In genomic region chr3:142963266-142964149, GRCh38 we compare ENCODE assay signal across 1 cellular context.
TF ChIP-seq lines count a peak whose summit lies in the region.

A gene with protein sequence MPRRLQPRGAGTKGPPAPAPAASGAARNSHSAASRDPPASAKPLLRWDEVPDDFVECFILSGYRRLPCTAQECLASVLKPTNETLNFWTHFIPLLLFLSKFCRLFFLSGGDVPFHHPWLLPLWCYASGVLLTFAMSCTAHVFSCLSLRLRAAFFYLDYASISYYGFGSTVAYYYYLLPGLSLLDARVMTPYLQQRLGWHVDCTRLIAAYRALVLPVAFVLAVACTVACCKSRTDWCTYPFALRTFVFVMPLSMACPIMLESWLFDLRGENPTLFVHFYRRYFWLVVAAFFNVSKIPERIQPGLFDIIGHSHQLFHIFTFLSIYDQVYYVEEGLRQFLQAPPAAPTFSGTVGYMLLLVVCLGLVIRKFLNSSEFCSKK (minus strand): TSS chr3:142963674. CDS start chr3:142963336, 338 bp downstream.

TF ChIP-seq in HepG2, 621 proteins besides CTCF, POLR2A, EP300 and RAD21 (continued from another document and continues in another):
- TF ChIP-seq, protein P1, sequence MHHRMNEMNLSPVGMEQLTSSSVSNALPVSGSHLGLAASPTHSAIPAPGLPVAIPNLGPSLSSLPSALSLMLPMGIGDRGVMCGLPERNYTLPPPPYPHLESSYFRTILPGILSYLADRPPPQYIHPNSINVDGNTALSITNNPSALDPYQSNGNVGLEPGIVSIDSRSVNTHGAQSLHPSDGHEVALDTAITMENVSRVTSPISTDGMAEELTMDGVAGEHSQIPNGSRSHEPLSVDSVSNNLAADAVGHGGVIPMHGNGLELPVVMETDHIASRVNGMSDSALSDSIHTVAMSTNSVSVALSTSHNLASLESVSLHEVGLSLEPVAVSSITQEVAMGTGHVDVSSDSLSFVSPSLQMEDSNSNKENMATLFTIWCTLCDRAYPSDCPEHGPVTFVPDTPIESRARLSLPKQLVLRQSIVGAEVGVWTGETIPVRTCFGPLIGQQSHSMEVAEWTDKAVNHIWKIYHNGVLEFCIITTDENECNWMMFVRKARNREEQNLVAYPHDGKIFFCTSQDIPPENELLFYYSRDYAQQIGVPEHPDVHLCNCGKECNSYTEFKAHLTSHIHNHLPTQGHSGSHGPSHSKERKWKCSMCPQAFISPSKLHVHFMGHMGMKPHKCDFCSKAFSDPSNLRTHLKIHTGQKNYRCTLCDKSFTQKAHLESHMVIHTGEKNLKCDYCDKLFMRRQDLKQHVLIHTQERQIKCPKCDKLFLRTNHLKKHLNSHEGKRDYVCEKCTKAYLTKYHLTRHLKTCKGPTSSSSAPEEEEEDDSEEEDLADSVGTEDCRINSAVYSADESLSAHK (CRISPR knock-in tag; IDR thresholded peaks at IDR 0.05; ENCODE audit: borderline replicate concordance): no peak
- TF ChIP-seq TRAFD1 (CRISPR knock-in tag; IDR thresholded peaks at IDR 0.05; ENCODE audit: borderline replicate concordance): no peak
- TF ChIP-seq ZNF597 (CRISPR knock-in tag; IDR thresholded peaks at IDR 0.05): no peak
- TF ChIP-seq ZNF326 (CRISPR knock-in tag; IDR thresholded peaks at IDR 0.05; ENCODE audit: borderline replicate concordance): no peak
- TF ChIP-seq HOXA3 (CRISPR knock-in tag; IDR thresholded peaks at IDR 0.05): peak; percentile 65
- TF ChIP-seq KAT2B (IDR thresholded peaks at IDR 0.05; ENCODE audit: borderline replicate concordance, low read depth, low read length): no peak
- TF ChIP-seq, protein P2, sequence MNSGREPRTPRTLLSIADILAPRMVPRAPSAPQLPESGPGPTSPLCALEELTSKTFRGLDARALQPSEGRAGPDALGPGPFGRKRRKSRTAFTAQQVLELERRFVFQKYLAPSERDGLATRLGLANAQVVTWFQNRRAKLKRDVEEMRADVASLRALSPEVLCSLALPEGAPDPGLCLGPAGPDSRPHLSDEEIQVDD (CRISPR knock-in tag; IDR thresholded peaks at IDR 0.05; ENCODE audit: borderline replicate concordance): no peak
- TF ChIP-seq HNRNPH1 (optimal IDR thresholded peaks at IDR 0.05; ENCODE audit: low read depth, low read length): no peak
- peak; percentile 78 for TF ChIP-seq ZNF746 (CRISPR knock-in tag; IDR thresholded peaks at IDR 0.05)
- no peak for TF ChIP-seq SMC3 (IDR thresholded peaks at IDR 0.05; ENCODE audit: low read length)
- no peak for TF ChIP-seq ZNF879 (CRISPR knock-in tag; IDR thresholded peaks at IDR 0.05)
- no peak for TF ChIP-seq ZFP37 (CRISPR knock-in tag; IDR thresholded peaks at IDR 0.05; ENCODE audit: borderline replicate concordance)
- TF ChIP-seq PHF20 (CRISPR knock-in tag; IDR thresholded peaks at IDR 0.05): 0 out of 2 replicates have a peak, but pooled peaks have one; percentile 24
- no peak for TF ChIP-seq MAZ (IDR thresholded peaks at IDR 0.05; ENCODE audit: borderline replicate concordance, low read depth, low read length)
- peak; percentile 82 for TF ChIP-seq MAZ (CRISPR knock-in tag; IDR thresholded peaks at IDR 0.05; ENCODE audit: low read depth)
- peak; percentile 52 for TF ChIP-seq FOXO1 (CRISPR knock-in tag; IDR thresholded peaks at IDR 0.05)
- no peak for TF ChIP-seq PLSCR1 (CRISPR knock-in tag; IDR thresholded peaks at IDR 0.05; ENCODE audit: borderline replicate concordance)
- TF ChIP-seq ZNF383 (CRISPR knock-in tag; IDR thresholded peaks at IDR 0.05; ENCODE audit: borderline replicate concordance): no peak
- no peak for TF ChIP-seq ZNF292 (CRISPR knock-in tag; IDR thresholded peaks at IDR 0.05; ENCODE audit: borderline replicate concordance, low read depth)
- TF ChIP-seq, protein P3, sequence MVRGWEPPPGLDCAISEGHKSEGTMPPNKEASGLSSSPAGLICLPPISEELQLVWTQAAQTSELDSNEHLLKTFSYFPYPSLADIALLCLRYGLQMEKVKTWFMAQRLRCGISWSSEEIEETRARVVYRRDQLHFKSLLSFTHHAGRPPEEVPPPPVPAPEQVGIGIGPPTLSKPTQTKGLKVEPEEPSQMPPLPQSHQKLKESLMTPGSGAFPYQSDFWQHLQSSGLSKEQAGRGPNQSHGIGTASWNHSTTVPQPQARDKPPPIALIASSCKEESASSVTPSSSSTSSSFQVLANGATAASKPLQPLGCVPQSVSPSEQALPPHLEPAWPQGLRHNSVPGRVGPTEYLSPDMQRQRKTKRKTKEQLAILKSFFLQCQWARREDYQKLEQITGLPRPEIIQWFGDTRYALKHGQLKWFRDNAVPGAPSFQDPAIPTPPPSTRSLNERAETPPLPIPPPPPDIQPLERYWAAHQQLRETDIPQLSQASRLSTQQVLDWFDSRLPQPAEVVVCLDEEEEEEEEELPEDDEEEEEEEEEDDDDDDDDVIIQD (CRISPR knock-in tag; IDR thresholded peaks at IDR 0.05; ENCODE audit: low read depth): 0 out of 2 replicates have a peak, but pooled peaks have one; percentile 14
- no peak for TF ChIP-seq ZNF841 (CRISPR knock-in tag; IDR thresholded peaks at IDR 0.05; ENCODE audit: borderline replicate concordance)
- TF ChIP-seq ZNF616 (CRISPR knock-in tag; IDR thresholded peaks at IDR 0.05; ENCODE audit: low read depth): no peak
- TF ChIP-seq ZNF567 (CRISPR knock-in tag; IDR thresholded peaks at IDR 0.05; ENCODE audit: borderline replicate concordance): no peak
- no peak for TF ChIP-seq ZNF407 (CRISPR knock-in tag; IDR thresholded peaks at IDR 0.05; ENCODE audit: not compliant biosample characterization)
- no peak for TF ChIP-seq PAF1 (CRISPR knock-in tag; IDR thresholded peaks at IDR 0.05)
- TF ChIP-seq ZBTB20 (CRISPR knock-in tag; IDR thresholded peaks at IDR 0.05; ENCODE audit: borderline replicate concordance, low read depth): no peak
- TF ChIP-seq AGO2 (optimal IDR thresholded peaks at IDR 0.05; ENCODE audit: low read depth, low read length): no peak
- no peak for TF ChIP-seq ZC3H13 (CRISPR knock-in tag; IDR thresholded peaks at IDR 0.05)
- TF ChIP-seq, protein P4, sequence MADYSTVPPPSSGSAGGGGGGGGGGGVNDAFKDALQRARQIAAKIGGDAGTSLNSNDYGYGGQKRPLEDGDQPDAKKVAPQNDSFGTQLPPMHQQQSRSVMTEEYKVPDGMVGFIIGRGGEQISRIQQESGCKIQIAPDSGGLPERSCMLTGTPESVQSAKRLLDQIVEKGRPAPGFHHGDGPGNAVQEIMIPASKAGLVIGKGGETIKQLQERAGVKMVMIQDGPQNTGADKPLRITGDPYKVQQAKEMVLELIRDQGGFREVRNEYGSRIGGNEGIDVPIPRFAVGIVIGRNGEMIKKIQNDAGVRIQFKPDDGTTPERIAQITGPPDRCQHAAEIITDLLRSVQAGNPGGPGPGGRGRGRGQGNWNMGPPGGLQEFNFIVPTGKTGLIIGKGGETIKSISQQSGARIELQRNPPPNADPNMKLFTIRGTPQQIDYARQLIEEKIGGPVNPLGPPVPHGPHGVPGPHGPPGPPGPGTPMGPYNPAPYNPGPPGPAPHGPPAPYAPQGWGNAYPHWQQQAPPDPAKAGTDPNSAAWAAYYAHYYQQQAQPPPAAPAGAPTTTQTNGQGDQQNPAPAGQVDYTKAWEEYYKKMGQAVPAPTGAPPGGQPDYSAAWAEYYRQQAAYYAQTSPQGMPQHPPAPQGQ (CRISPR knock-in tag; IDR thresholded peaks at IDR 0.05; ENCODE audit: borderline replicate concordance): no peak
- TF ChIP-seq NR2C2 (CRISPR knock-in tag; IDR thresholded peaks at IDR 0.05; ENCODE audit: borderline replicate concordance): no peak
- TF ChIP-seq NKX3-1 (CRISPR knock-in tag; IDR thresholded peaks at IDR 0.05): peak; percentile 63; the same call in 1 of the 2 replicates
- TF ChIP-seq ZEB1 (IDR thresholded peaks at IDR 0.05; ENCODE audit: insufficient replicate concordance, low read depth): no peak
- TF ChIP-seq, protein P5, sequence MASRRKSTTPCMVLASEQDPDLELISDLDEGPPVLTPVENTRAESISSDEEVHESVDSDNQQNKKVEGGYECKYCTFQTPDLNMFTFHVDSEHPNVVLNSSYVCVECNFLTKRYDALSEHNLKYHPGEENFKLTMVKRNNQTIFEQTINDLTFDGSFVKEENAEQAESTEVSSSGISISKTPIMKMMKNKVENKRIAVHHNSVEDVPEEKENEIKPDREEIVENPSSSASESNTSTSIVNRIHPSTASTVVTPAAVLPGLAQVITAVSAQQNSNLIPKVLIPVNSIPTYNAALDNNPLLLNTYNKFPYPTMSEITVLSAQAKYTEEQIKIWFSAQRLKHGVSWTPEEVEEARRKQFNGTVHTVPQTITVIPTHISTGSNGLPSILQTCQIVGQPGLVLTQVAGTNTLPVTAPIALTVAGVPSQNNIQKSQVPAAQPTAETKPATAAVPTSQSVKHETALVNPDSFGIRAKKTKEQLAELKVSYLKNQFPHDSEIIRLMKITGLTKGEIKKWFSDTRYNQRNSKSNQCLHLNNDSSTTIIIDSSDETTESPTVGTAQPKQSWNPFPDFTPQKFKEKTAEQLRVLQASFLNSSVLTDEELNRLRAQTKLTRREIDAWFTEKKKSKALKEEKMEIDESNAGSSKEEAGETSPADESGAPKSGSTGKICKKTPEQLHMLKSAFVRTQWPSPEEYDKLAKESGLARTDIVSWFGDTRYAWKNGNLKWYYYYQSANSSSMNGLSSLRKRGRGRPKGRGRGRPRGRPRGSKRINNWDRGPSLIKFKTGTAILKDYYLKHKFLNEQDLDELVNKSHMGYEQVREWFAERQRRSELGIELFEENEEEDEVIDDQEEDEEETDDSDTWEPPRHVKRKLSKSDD (CRISPR knock-in tag; IDR thresholded peaks at IDR 0.05; ENCODE audit: low read depth): no peak
- TF ChIP-seq ZNF441 (CRISPR knock-in tag; IDR thresholded peaks at IDR 0.05; ENCODE audit: borderline replicate concordance): no peak
- no peak for TF ChIP-seq POLR2G (IDR thresholded peaks at IDR 0.05; ENCODE audit: low read depth, low read length)
- peak; percentile 44; the same call in 1 of the 2 replicates for TF ChIP-seq ZNF670 (CRISPR knock-in tag; IDR thresholded peaks at IDR 0.05; ENCODE audit: borderline replicate concordance)
